11 cellular contexts compared by ENCODE assay signal in the genomic region with DNA sequence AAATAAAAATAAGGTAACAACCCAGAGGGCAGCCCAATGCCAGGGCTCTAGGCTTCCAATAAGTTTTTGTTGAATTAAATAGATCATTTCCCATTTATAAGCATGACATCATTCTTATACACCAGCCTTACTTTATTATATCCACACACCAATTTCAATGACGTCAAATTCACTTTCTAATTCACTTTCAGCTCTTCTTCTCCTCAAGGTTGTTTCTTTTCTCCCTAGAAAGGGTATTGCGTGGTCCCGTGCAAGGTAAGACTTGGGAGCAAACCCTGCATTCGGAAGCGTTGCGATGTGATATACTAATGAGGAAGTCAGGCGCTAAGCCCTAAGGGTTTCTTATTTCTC. TPM values are rescaled to one million over a fixed set of nuclear protein-coding genes. Genes with fewer than 3 reads are reported as not detected.
DNase-seq lines count a peak whose midpoint lies in the region; ATAC-seq and TF ChIP-seq lines count a peak whose summit lies in the region.
"Had no signal": no experiment of that assay in that cellular context is flagged by ENCODE, and none has a peak within 500 bp of the region (broad histone marks: within the 10 kb centered on the region; RNA-seq: fewer than 3 reads in every experiment).

No MANE protein-coding gene starts in this region.

- H3K9me3 ChIP-seq in HUES64 (ENCODE audit: insufficient read depth, low read depth, low read length) = no peaks in the 10 kb centered on the region
- H3K9me3 ChIP-seq in muscle layer of duodenum (ENCODE audit: control insufficient read depth in 1 of 2, low read length in 2 of 2) = no peaks in the 10 kb centered on the region

- H3K4me3 ChIP-seq in HUES64 (ENCODE audit: low read length) = peak overlapping the region; percentile 67
- peak overlapping the region; percentile 73 for H3K4me3 ChIP-seq in coronary artery
- peak overlapping the region; percentile 55 to 66 for H3K4me3 ChIP-seq in muscle layer of duodenum (ENCODE audit: low read depth in 1 of 2, low read length in 2 of 2)

- peaks cover 0 to 4% (median 0%) of the 10 kb centered on the region in 3 donors for H3K36me3 Mint-ChIP-seq in naive thymus-derived CD8-positive, alpha-beta T cell
- H3K36me3 Mint-ChIP-seq: activated naive CD8-positive, alpha-beta T cell treated with anti-CD3 and anti-CD28 coated beads, Interleukin-2, amount 10 ng/mL, durations not matched to agents 7 days and 5 days had no signal

- whole genome bisulfite sequencing in HUES64 = 5% methylated on average over 7 of the region's 7 CpGs

- peak overlapping the region in 5 of 10 donors; percentile 4 to 66 (median 19) for H3K4me3 Mint-ChIP-seq in naive thymus-derived CD8-positive, alpha-beta T cell
- H3K4me3 Mint-ChIP-seq: activated naive CD8-positive, alpha-beta T cell treated with anti-CD3 and anti-CD28 coated beads, Interleukin-2, amount 10 ng/mL, durations not matched to agents 7 days and 5 days had no signal

- POLR2A ChIA-PET in naive thymus-derived CD8-positive, alpha-beta T cell (lab: Charles Lee) = no interaction called here

- ATAC-seq in naive thymus-derived CD8-positive, alpha-beta T cell = no peak
- ATAC-seq in GM21825 (IDR thresholded peaks at IDR 0.05; ENCODE audit: unreplicated experiment) = no peak

- H3K4me1 ChIP-seq in HUES64 (ENCODE audit: insufficient read depth, low read length) = peaks cover 6% of the 10 kb centered on the region; the same call in 1 of the 2 replicates
- peaks cover 5 to 19% of the 10 kb centered on the region in 2 donors for H3K4me1 ChIP-seq in muscle layer of duodenum (ENCODE audit: control insufficient read depth in 1 of 2, insufficient read depth in 2 of 2, low read length in 2 of 2)

- H3K4me1 Mint-ChIP-seq in naive thymus-derived CD8-positive, alpha-beta T cell = peaks cover 8 to 26% (median 24%) of the 10 kb centered on the region in 4 donors

- H3K27ac ChIP-seq in 22Rv1 (peak overlapping the region; percentile 46), HUES64 (ENCODE audit: low read depth, low read length) (no peak overlapping the region), coronary artery (no peak overlapping the region), muscle layer of duodenum (ENCODE audit: low read length) (no peak overlapping the region)

- H3K36me3 ChIP-seq in HUES64 (ENCODE audit: insufficient read depth, low read length) (no peaks in the 10 kb centered on the region), muscle layer of duodenum (ENCODE audit: control insufficient read depth in 1 of 2, insufficient read depth in 2 of 2, low read length in 2 of 2) (no peaks in the 10 kb centered on the region)

- no peak overlapping the region for H3K27ac Mint-ChIP-seq in naive thymus-derived CD8-positive, alpha-beta T cell
- H3K27ac Mint-ChIP-seq: activated naive CD8-positive, alpha-beta T cell treated with anti-CD3 and anti-CD28 coated beads, Interleukin-2, amount 10 ng/mL, durations not matched to agents 7 days and 5 days had no signal

- TF ChIP-seq CTCF in 22Rv1 (IDR thresholded peaks at IDR 0.05) (no peak), coronary artery (IDR thresholded peaks at IDR 0.05) (no peak)

- DNase-seq in coronary artery (ENCODE audit: low spot score) (no peak), HuH-7.5 (ENCODE audit: low spot score) (no peak), COR-L47 (lab: John Stamatoyannopoulos, UW) (no peak)
- no peak for DNase-seq in naive thymus-derived CD8-positive, alpha-beta T cell
- DNase-seq: activated naive CD8-positive, alpha-beta T cell treated with anti-CD3 and anti-CD28 coated beads, Interleukin-2, amount 10 ng/mL, durations not matched to agents 7 days and 5 days; NCI-H2081 treated with DMSO at 0.1 percent for 48 hours had no signal

- peaks cover 24 to 93% (median 58%) of the 10 kb centered on the region in 5 donors for H3K27me3 Mint-ChIP-seq in naive thymus-derived CD8-positive, alpha-beta T cell

- H3K27me3 ChIP-seq in HUES64 (ENCODE audit: insufficient read depth, low read length) (peaks cover 96% of the 10 kb centered on the region), muscle layer of duodenum (ENCODE audit: low read depth, low read length) (peaks cover 4% of the 10 kb centered on the region)

- no peak overlapping the region for H3K9ac ChIP-seq in HUES64 (ENCODE audit: low read depth, low read length)

- peaks cover 0 to 14% (median 0%) of the 10 kb centered on the region in 9 donors for H3K9me3 Mint-ChIP-seq in naive thymus-derived CD8-positive, alpha-beta T cell
- H3K9me3 Mint-ChIP-seq: activated naive CD8-positive, alpha-beta T cell treated with anti-CD3 and anti-CD28 coated beads, Interleukin-2, amount 10 ng/mL, durations not matched to agents 7 days and 5 days had no signal

RNA-seq across cellular contexts. Expression of a gene that starts 1.1 kb away (rescaled TPM):
- 9.2 TPM for polyA plus RNA-seq in HUES64 (2013, experiment 1 of 2)
- 12.9 TPM for polyA plus RNA-seq in HUES64 (2013, experiment 2 of 2)
- not detected for total RNA-seq in naive thymus-derived CD8-positive, alpha-beta T cell
- not detected for polyA plus RNA-seq in naive thymus-derived CD8-positive, alpha-beta T cell
- total RNA-seq: activated naive CD8-positive, alpha-beta T cell treated with anti-CD3 and anti-CD28 coated beads, Interleukin-2, amount 10 ng/mL, durations not matched to agents 7 days and 5 days; T-helper 2 cell treated with Interferon-gamma antibody and Interleukin-4, amounts not matched to agents 100 ng/mL and 5 ng/mL, for 36 hours had no signal
